4 cellular contexts compared by ENCODE assay signal in genomic region chr19:43523696-43524095, GRCh38. TPM values are rescaled to one million over a fixed set of nuclear protein-coding genes. Genes with fewer than 3 reads are reported as not detected.
"Had no signal": no experiment of that assay in that cellular context is flagged by ENCODE, and none has a peak within 500 bp of the region (broad histone marks: within the 10 kb centered on the region; RNA-seq: fewer than 3 reads in every experiment).

No MANE protein-coding gene starts in this region.

RNA-seq across cellular contexts. Expression of gene ZNF575, which starts 9.3 kb away (rescaled TPM):
- total RNA-seq: HT1080, IMR-90, SK-MEL-5 had no signal

RNA-seq across cellular contexts. Expression of gene PINLYP, which starts 51.9 kb away (rescaled TPM):
- total RNA-seq: NCI-H460, SK-MEL-5 had no signal
